Comparison of ENCODE assay signal across 17 cellular contexts in genomic region chr4:107616838-107617389, GRCh38.
DNase-seq lines count a peak whose midpoint lies in the region; FAIRE-seq and TF ChIP-seq lines count a peak whose summit lies in the region.
"Had no signal": no experiment of that assay in that cellular context is flagged by ENCODE, and none has a peak within 500 bp of the region (broad histone marks: within the 10 kb centered on the region; RNA-seq: fewer than 3 reads in every experiment).

No MANE protein-coding gene starts in this region.

- H3K27me3 Mint-ChIP-seq in osteocyte (ENCODE audit: unreplicated experiment), result no peaks in the 10 kb centered on the region
- H3K27me3 Mint-ChIP-seq: CD4-positive, alpha-beta memory T cell had no signal

- peaks cover 3% of the 10 kb centered on the region for H3K9me3 Mint-ChIP-seq in osteocyte (ENCODE audit: unreplicated experiment)

- H3K36me3 Mint-ChIP-seq in osteocyte (ENCODE audit: unreplicated experiment), result peaks cover 29% of the 10 kb centered on the region

- peak overlapping the region; percentile 91 for H3K27ac Mint-ChIP-seq in osteocyte (ENCODE audit: unreplicated experiment)

- no peak for TF ChIP-seq CTCF in D721Med (IDR thresholded peaks at IDR 0.05; ENCODE audit: insufficient read depth, missing control alignments)
- no peak for TF ChIP-seq CTCF in osteocyte (IDR thresholded peaks at IDR 0.05)

- peaks cover 52% of the 10 kb centered on the region for H3K4me1 Mint-ChIP-seq in osteocyte (ENCODE audit: unreplicated experiment)

- peak; percentile 11 for FAIRE-seq in D721Med (lab: Jason Lieb, UNC)
- FAIRE-seq: GM18507 had no signal

- DNase-seq in D721Med (ENCODE audit: insufficient read length, low spot score) (no peak), HT1080 (ENCODE audit: low read depth) (peak; percentile 24), amniotic epithelial cell (ENCODE audit: low read depth) (peak; percentile 68), osteocyte (ENCODE audit: extremely low spot score, unreplicated experiment) (no peak), NOMO-1 (lab: John Stamatoyannopoulos, UW; ENCODE audit: unreplicated experiment in 2 of 2) (no peak), RPMI8226 (no peak), cortex of kidney (lab: John Stamatoyannopoulos, UW) (no peak)
- DNase-seq: ACHN; CD4-positive, alpha-beta memory T cell; H7; NCI-H1048; NCI-H1694 treated with DMSO at 0.1 percent for 48 hours; NCI-H446 treated with DMSO at 0.1 percent for 48 hours; NCI-H82; Peyer's patch; SHP77 treated with DMSO at 0.1 percent for 48 hours had no signal

- H3K4me3 Mint-ChIP-seq in osteocyte (ENCODE audit: unreplicated experiment), result no peak overlapping the region
- H3K4me3 Mint-ChIP-seq: CD4-positive, alpha-beta memory T cell had no signal

Comparison
In these comparisons a context has a peak if more than half of its experiments do, and no peak if none do; other contexts are left out.
1. DNase-seq: peak in HT1080 (single experiment) and amniotic epithelial cell (single experiment); none in D721Med (single experiment), osteocyte (single experiment), NOMO-1 (0 of 2), RPMI8226 (single experiment) and cortex of kidney (single experiment).